Comparison of ENCODE assay signal across 2 cellular contexts in genomic region chr6:154528286-154528915, GRCh38.
TF ChIP-seq lines count a peak whose summit lies in the region.

No MANE protein-coding gene starts in this region.

TF ChIP-seq in HepG2, 621 proteins besides CTCF, POLR2A, EP300 and RAD21:
- TF ChIP-seq KDM4B (CRISPR knock-in tag; IDR thresholded peaks at IDR 0.05) (no peak), ZBTB33 (CRISPR knock-in tag; IDR thresholded peaks at IDR 0.05) (peak; percentile 77; the same call in 1 of the 2 replicates)

TF ChIP-seq in K562, 482 proteins besides CTCF, POLR2A, EP300 and RAD21:
- TF ChIP-seq JUND (IDR thresholded peaks at IDR 0.05; ENCODE audit: borderline replicate concordance, low read depth, low read length) (no peak), JUND (tag; IDR thresholded peaks at IDR 0.05; ENCODE audit: borderline replicate concordance, low read depth, low read length) (no peak), ZNF347 (CRISPR knock-in tag; IDR thresholded peaks at IDR 0.05; ENCODE audit: low read depth) (no peak), FUS (optimal IDR thresholded peaks at IDR 0.05; ENCODE audit: low read depth, low read length) (no peak), SAFB (IDR thresholded peaks at IDR 0.05; ENCODE audit: borderline replicate concordance, low read depth, low read length) (no peak), ZNF764 (CRISPR knock-in tag; IDR thresholded peaks at IDR 0.05; ENCODE audit: low read depth) (no peak), BDP1 (IDR thresholded peaks at IDR 0.05; ENCODE audit: insufficient read depth, insufficient read length) (no peak), SMARCC2 (IDR thresholded peaks at IDR 0.05; ENCODE audit: low read depth) (no peak), PATZ1 (CRISPR knock-in tag; IDR thresholded peaks at IDR 0.05; ENCODE audit: borderline replicate concordance) (no peak), OTX1 (CRISPR knock-in tag; IDR thresholded peaks at IDR 0.05) (no peak), ZNF143 (CRISPR knock-in tag; IDR thresholded peaks at IDR 0.05) (peak; percentile 53; the same call in 1 of the 2 replicates), ZNF3 (CRISPR knock-in tag; IDR thresholded peaks at IDR 0.05) (no peak), CC2D1A (IDR thresholded peaks at IDR 0.05) (0 out of 2 replicates have a peak, but pooled peaks have one; percentile 47), CHAMP1 (IDR thresholded peaks at IDR 0.05) (peak; percentile 41; the same call in 1 of the 2 replicates), RB1 (IDR thresholded peaks at IDR 0.05; ENCODE audit: low read depth) (no peak), NFIX (CRISPR knock-in tag; IDR thresholded peaks at IDR 0.05; ENCODE audit: low read depth) (no peak), TGIF2 (CRISPR knock-in tag; IDR thresholded peaks at IDR 0.05) (no peak), DLX4 (CRISPR knock-in tag; IDR thresholded peaks at IDR 0.05) (no peak), ATF3 (IDR thresholded peaks at IDR 0.05) (peak; percentile 51), ATF3 (CRISPR knock-in tag; conservative IDR thresholded peaks at IDR 0.05) (no peak), ZBED1 (IDR thresholded peaks at IDR 0.05) (no peak), CEBPG (CRISPR knock-in tag; IDR thresholded peaks at IDR 0.05) (peak; percentile 39; the same call in 1 of the 2 replicates), CEBPG (tag; conservative IDR thresholded peaks at IDR 0.05 in 1 of 2, IDR thresholded peaks at IDR 0.05 in 1 of 2) (no peak), ATF4 (CRISPR knock-in tag; IDR thresholded peaks at IDR 0.05) (no peak), ZBTB33 (CRISPR knock-in tag; IDR thresholded peaks at IDR 0.05) (peak; percentile 95), ZFP1 (CRISPR knock-in tag; IDR thresholded peaks at IDR 0.05) (no peak), FOXJ3 (CRISPR knock-in tag; IDR thresholded peaks at IDR 0.05) (no peak)
